Comparison of ENCODE assay signal across 1 cellular context in the genomic region with DNA sequence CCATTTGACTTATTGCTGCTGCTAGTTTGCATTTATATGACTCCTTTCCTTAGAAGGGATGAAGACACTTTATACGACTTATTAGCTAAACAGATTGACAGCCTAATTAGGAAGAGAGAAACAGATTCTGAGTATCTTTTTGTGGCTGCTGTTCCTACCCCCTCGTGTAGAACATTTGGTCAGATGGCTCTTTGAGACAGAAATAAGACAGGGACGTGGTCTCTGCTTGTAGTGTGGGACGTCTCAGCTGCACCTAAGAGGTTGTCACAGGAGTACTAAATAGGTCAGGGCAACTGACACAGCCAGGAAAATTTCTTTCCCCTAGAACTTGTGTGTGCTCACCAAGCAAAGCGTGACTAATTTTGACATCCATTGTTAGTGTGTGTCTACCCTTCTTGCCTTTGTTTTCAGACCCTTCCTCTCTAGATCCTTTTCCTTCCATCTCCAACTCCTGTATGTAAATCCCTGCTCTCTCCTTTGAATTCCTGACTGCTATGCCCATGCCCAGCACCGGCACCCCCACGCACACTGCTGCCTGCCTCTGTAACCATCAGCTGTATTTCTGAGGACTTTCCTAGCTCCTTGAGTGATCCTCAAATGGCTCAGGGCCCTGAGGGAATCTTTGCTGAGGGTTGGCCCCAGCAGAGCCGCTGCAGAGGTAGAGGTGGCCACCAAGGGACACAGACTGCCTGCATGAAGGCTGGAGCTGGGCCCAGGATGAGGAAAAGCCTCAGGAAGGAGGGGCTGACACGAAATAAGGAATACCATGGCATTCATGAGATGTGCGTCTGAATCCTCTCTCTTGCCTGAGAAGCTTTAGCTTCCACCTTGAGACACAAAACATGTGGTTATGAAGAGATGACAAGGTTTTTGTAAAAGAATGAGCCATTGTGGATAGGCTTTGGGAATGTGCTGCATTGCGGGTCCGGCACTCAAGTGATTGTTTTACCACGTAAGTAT.
TF ChIP-seq lines count a peak whose summit lies in the region.

No MANE protein-coding gene starts in this region.

TF ChIP-seq in GM23338, 12 proteins besides CTCF, POLR2A, EP300 and RAD21 (continued from another document):
- TF ChIP-seq ZNF462 (CRISPR knock-in tag; IDR thresholded peaks at IDR 0.05) (no peak), STAT1 (IDR thresholded peaks at IDR 0.05; ENCODE audit: unreplicated experiment) (no peak), EZH2 (IDR thresholded peaks at IDR 0.05; ENCODE audit: low read depth, unreplicated experiment) (no peak), CREB1 (CRISPR knock-in tag; IDR thresholded peaks at IDR 0.05; ENCODE audit: low read depth) (no peak), POLR2AphosphoS5 (IDR thresholded peaks at IDR 0.05; ENCODE audit: low read depth) (no peak), ETS1 (IDR thresholded peaks at IDR 0.05) (no peak)
- TF ChIP-seq, protein P1, sequence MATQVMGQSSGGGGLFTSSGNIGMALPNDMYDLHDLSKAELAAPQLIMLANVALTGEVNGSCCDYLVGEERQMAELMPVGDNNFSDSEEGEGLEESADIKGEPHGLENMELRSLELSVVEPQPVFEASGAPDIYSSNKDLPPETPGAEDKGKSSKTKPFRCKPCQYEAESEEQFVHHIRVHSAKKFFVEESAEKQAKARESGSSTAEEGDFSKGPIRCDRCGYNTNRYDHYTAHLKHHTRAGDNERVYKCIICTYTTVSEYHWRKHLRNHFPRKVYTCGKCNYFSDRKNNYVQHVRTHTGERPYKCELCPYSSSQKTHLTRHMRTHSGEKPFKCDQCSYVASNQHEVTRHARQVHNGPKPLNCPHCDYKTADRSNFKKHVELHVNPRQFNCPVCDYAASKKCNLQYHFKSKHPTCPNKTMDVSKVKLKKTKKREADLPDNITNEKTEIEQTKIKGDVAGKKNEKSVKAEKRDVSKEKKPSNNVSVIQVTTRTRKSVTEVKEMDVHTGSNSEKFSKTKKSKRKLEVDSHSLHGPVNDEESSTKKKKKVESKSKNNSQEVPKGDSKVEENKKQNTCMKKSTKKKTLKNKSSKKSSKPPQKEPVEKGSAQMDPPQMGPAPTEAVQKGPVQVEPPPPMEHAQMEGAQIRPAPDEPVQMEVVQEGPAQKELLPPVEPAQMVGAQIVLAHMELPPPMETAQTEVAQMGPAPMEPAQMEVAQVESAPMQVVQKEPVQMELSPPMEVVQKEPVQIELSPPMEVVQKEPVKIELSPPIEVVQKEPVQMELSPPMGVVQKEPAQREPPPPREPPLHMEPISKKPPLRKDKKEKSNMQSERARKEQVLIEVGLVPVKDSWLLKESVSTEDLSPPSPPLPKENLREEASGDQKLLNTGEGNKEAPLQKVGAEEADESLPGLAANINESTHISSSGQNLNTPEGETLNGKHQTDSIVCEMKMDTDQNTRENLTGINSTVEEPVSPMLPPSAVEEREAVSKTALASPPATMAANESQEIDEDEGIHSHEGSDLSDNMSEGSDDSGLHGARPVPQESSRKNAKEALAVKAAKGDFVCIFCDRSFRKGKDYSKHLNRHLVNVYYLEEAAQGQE (IDR thresholded peaks at IDR 0.05; ENCODE audit: unreplicated experiment): no peak
